ENCODE assay signal across 8 cellular contexts in the genomic region with DNA sequence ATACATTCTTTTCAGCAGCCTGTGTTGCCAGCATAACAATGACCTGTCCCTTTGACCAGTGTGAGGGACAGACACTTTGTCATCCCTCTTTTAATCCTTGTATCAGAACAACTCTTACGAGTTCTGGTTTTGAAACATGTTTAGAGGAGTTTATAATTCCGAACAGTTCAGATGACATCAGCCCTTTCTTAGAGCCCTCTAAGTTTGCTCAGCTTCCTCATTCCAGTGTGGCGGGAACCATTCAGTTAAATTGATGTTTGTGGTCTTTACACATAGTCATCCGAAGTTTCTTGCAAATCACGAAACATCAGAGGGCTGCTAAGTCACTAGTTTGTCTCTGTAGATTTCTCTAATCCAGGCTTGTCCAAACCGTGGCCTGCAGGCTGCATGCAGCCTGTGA.
A peak's percentile ranks its signal among the peaks of the same experiment; 100 is the strongest.
DNase-seq lines count a peak whose midpoint lies in the region; ATAC-seq, FAIRE-seq and TF ChIP-seq lines count a peak whose summit lies in the region.

No MANE protein-coding gene starts in this region.

- H3K4ac ChIP-seq in mesenchymal stem cell (ENCODE audit: low read depth in 1 of 2, low read length in 2 of 2) = no peak overlapping the region

- no peak for FAIRE-seq in GM12878 (lab: Jason Lieb, UNC)
- FAIRE-seq in small intestine (lab: Jason Lieb, UNC) = no peak

- peak overlapping the region in 1 of 2 experiments; percentile 69 for H3K18ac ChIP-seq in mesenchymal stem cell (ENCODE audit: low read depth in 1 of 2, low read length in 2 of 2)

- H3K27me3 ChIP-seq in GM12878 (replicated peaks in 1 of 2; ENCODE audit: control insufficient read depth in 2 of 2, insufficient read depth in 2 of 2, low read length in 1 of 2) = no peaks in the 10 kb centered on the region
- no peaks in the 10 kb centered on the region for H3K27me3 ChIP-seq in mesenchymal stem cell (ENCODE audit: control insufficient read depth in 1 of 2, insufficient read depth in 1 of 2, low read length in 2 of 2)
- no peaks in the 10 kb centered on the region for H3K27me3 ChIP-seq in small intestine (ENCODE audit: control insufficient read depth in 2 of 2, insufficient read depth in 2 of 2, low read length in 2 of 2)

- H3K23ac ChIP-seq in mesenchymal stem cell (ENCODE audit: low read length in 2 of 2) = no peak overlapping the region

- DNase-seq in AG09319 (ENCODE audit: extremely low read depth, low read depth) = peak; percentile 54
- DNase-seq in HS-5 (ENCODE audit: low read depth) = peak; percentile 50
- no peak for DNase-seq in GM12878 (ENCODE audit: low read depth, low spot score)
- DNase-seq in mesenchymal stem cell = peak; percentile 97
- DNase-seq in small intestine = no peak
- no peak for DNase-seq in stimulated activated CD4-positive, alpha-beta T cell treated with anti-CD3 and anti-CD28 coated beads, Interleukin-12 subunit alpha, Interleukin-12 subunit beta, amount 100 ng/mL, for 4 hours

- no peak overlapping the region for H3K27ac ChIP-seq in GM12878 (ENCODE audit: control insufficient read depth, insufficient read depth)
- peak overlapping the region; percentile 74 for H3K27ac ChIP-seq in mesenchymal stem cell (ENCODE audit: low read length, poor library complexity, severe bottlenecking)
- H3K27ac ChIP-seq in small intestine (ENCODE audit: low read depth in 1 of 2, low read length in 1 of 2) = peak overlapping the region in 1 of 2 donors; percentile 60

- peaks cover 2% of the 10 kb centered on the region for H3K79me1 ChIP-seq in mesenchymal stem cell (replicated peaks; ENCODE audit: low read length, poor library complexity, severe bottlenecking)

- no peak overlapping the region for H2BK120ac ChIP-seq in mesenchymal stem cell (ENCODE audit: low read depth, low read length)

- no peak overlapping the region for H2BK5ac ChIP-seq in mesenchymal stem cell (ENCODE audit: low read depth, low read length, poor library complexity, severe bottlenecking)

- TF ChIP-seq CTCF in AG09319 (IDR thresholded peaks at IDR 0.05; ENCODE audit: low read depth, low read length) (no peak), GM12878 (IDR thresholded peaks at IDR 0.05 in 2 of 3, conservative IDR thresholded peaks at IDR 0.05 in 1 of 3; ENCODE audit: control insufficient read depth in 2 of 3, extremely low read depth in 1 of 3, insufficient read depth in 1 of 3, low read depth in 3 of 3, low read length in 3 of 3) (no peak)

- POLR2A ChIA-PET in GM12878 (lab: Charles Lee) = no interaction called here

- TF ChIP-seq POLR2A in GM12878 (IDR thresholded peaks at IDR 0.05; ENCODE audit: low read depth, low read length) = no peak

- CTCF ChIA-PET in GM12878 (lab: Yijun Ruan, JAX) = interaction anchor here (1.3 to 9.5 kb wide), 4 partner anchors 7 to 186 kb away, joined by 3 to 170 read pairs (median 14); no protein-coding TSS in a partner anchor

- H2BK15ac ChIP-seq in mesenchymal stem cell (ENCODE audit: low read depth, poor library complexity, severe bottlenecking) = no peak overlapping the region

- no peak for TF ChIP-seq EP300 in GM12878 (IDR thresholded peaks at IDR 0.05; ENCODE audit: borderline replicate concordance in 1 of 2, control insufficient read depth in 1 of 2, low read depth in 2 of 2, low read length in 2 of 2)

- H3K9ac ChIP-seq in GM12878 (ENCODE audit: control insufficient read depth, insufficient read depth, low read length) (no peak overlapping the region), mesenchymal stem cell (ENCODE audit: low read length) (peak overlapping the region; percentile 88)

- H3K36me3 ChIP-seq in GM12878 (ENCODE audit: control insufficient read depth in 2 of 2, insufficient read depth in 2 of 2, low read length in 1 of 2) (no peaks in the 10 kb centered on the region), mesenchymal stem cell (ENCODE audit: control insufficient read depth in 1 of 2, insufficient read depth in 2 of 2, low read depth in 1 of 2, low read length in 2 of 2) (peaks cover 0 to 7% of the 10 kb centered on the region in 2 experiments), small intestine (ENCODE audit: control insufficient read depth in 2 of 2, insufficient read depth in 2 of 2, low read length in 2 of 2) (no peaks in the 10 kb centered on the region)

- SMC1A ChIA-PET in GM12878 (lab: Charles Lee; ENCODE audit: uncharacterized antibody, unreplicated experiment) = interaction anchor here (1.1 to 1.3 kb wide), 2 partner anchors 152 to 170 kb away, joined by 3 read pairs; no protein-coding TSS in a partner anchor

- no peak overlapping the region for H2AFZ ChIP-seq in GM12878 (ENCODE audit: control insufficient read depth, low read depth, low read length)
- no peak overlapping the region for H2AFZ ChIP-seq in mesenchymal stem cell (ENCODE audit: low read depth, low read length)

- intact Hi-C loops in GM12878 (cut with micrococcal nuclease; ENCODE audit: unreplicated experiment) = loop anchor here (5.0 to 10.0 kb wide), 2 partner anchors 186 to 212 kb away; no protein-coding TSS in a partner anchor

- H3K4me2 ChIP-seq in GM12878 (ENCODE audit: control insufficient read depth, insufficient read depth) (no peak overlapping the region), mesenchymal stem cell (ENCODE audit: low read length, poor library complexity, severe bottlenecking) (no peak overlapping the region)

- no peak overlapping the region for H2AK5ac ChIP-seq in mesenchymal stem cell (ENCODE audit: low read length, severe bottlenecking)

- H3K4me1 ChIP-seq in GM12878 (ENCODE audit: control insufficient read depth, insufficient read depth, low read length) (peaks cover 21% of the 10 kb centered on the region), mesenchymal stem cell (ENCODE audit: control insufficient read depth, insufficient read depth, low read depth, low read length) (peaks cover 13% of the 10 kb centered on the region), small intestine (ENCODE audit: control insufficient read depth in 2 of 2, insufficient read depth in 1 of 2, low read depth in 1 of 2, low read length in 1 of 2) (no peaks in the 10 kb centered on the region)

- no TSS peak for BruUV-seq in GM12878 (replicated peaks; lab: Mats Ljungman, UMichigan)

- H3K4me3 ChIP-seq in GM12878 (no peak overlapping the region), mesenchymal stem cell (ENCODE audit: insufficient read depth in 1 of 2, low read depth in 1 of 2, low read length in 2 of 2) (no peak overlapping the region), small intestine (ENCODE audit: low read depth in 1 of 2, low read length in 2 of 2) (no peak overlapping the region)

- in situ Hi-C loops in GM12878 (cut with MboI) = no loop called here

- ATAC-seq in GM12878 (peak; percentile 54), HG02885 (IDR thresholded peaks at IDR 0.05; ENCODE audit: poor library complexity, unreplicated experiment) (no peak), GM21529 (IDR thresholded peaks at IDR 0.05; ENCODE audit: unreplicated experiment) (no peak)

- no peak overlapping the region for H2BK12ac ChIP-seq in mesenchymal stem cell (ENCODE audit: low read length in 2 of 2)

- TF ChIP-seq RAD21 in GM12878 (IDR thresholded peaks at IDR 0.05; ENCODE audit: insufficient read depth, low read depth, low read length) = no peak

- WGBS in GM12878 (ENCODE audit: insufficient coverage, insufficient replicate concordance, low lambda C conversion rate, missing lambda C conversion rate) = 19% methylated on average over 6 of the region's 6 CpGs
- WGBS in mesenchymal stem cell = 2% methylated on average over 5 of the region's 6 CpGs
- 54 to 79% (median 77%) methylated on average over 6 of the region's 6 CpGs for WGBS in small intestine, 3 donors

- H3K79me2 ChIP-seq in GM12878 (ENCODE audit: control insufficient read depth, insufficient read depth, low read length) = peaks cover 37% of the 10 kb centered on the region

- RAD21 ChIA-PET in GM12878 (lab: Charles Lee; ENCODE audit: unreplicated experiment) = interaction anchor here (0.8 to 2.1 kb wide), 2 partner anchors 18 to 187 kb away, joined by 3 to 5 read pairs; no protein-coding TSS in a partner anchor

- no peak overlapping the region for H3K14ac ChIP-seq in mesenchymal stem cell (ENCODE audit: low read length in 2 of 2)

- no peak overlapping the region for H4K8ac ChIP-seq in mesenchymal stem cell (ENCODE audit: low read length)

- no peak overlapping the region for H4K91ac ChIP-seq in mesenchymal stem cell (ENCODE audit: low read length)

- H3K9me3 ChIP-seq in GM12878 (replicated peaks; ENCODE audit: control insufficient read depth, insufficient read depth, low read length) (no peaks in the 10 kb centered on the region), mesenchymal stem cell (ENCODE audit: control insufficient read depth, low read length) (no peaks in the 10 kb centered on the region), small intestine (ENCODE audit: control insufficient read depth, low read depth) (no peaks in the 10 kb centered on the region)

- H4K20me1 ChIP-seq in GM12878 (ENCODE audit: control insufficient read depth, insufficient read depth) = no peaks in the 10 kb centered on the region

TF ChIP-seq in GM12878, 131 proteins besides CTCF, POLR2A, EP300 and RAD21 (continues in another document):
- TF ChIP-seq, protein P1, sequence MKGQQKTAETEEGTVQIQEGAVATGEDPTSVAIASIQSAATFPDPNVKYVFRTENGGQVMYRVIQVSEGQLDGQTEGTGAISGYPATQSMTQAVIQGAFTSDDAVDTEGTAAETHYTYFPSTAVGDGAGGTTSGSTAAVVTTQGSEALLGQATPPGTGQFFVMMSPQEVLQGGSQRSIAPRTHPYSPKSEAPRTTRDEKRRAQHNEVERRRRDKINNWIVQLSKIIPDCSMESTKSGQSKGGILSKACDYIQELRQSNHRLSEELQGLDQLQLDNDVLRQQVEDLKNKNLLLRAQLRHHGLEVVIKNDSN (IDR thresholded peaks at IDR 0.05; ENCODE audit: borderline replicate concordance, extremely low read length, insufficient read depth, low read depth, low read length) = no peak
- TF ChIP-seq PAX5 (IDR thresholded peaks at IDR 0.05; ENCODE audit: borderline replicate concordance, low read depth, low read length) (no peak), STAT3 (IDR thresholded peaks at IDR 0.05; ENCODE audit: low read depth, low read length) (no peak), NFYA (IDR thresholded peaks at IDR 0.05; ENCODE audit: borderline replicate concordance, low read depth, low read length) (no peak), SREBF1 (IDR thresholded peaks at IDR 0.05; ENCODE audit: low read length) (no peak), WRNIP1 (IDR thresholded peaks at IDR 0.05; ENCODE audit: borderline replicate concordance, low read depth, low read length) (no peak), CREB1 (IDR thresholded peaks at IDR 0.05; ENCODE audit: low read depth) (no peak)

Comparison
In these comparisons a context has a peak if more than half of its experiments do, and no peak if none do; other contexts are left out.
1. DNase-seq: peak in AG09319 (single experiment), HS-5 (single experiment) and mesenchymal stem cell (single experiment); none in GM12878 (single experiment), small intestine (single experiment) and stimulated activated CD4-positive, alpha-beta T cell treated with anti-CD3 and anti-CD28 coated beads, Interleukin-12 subunit alpha, Interleukin-12 subunit beta, amount 100 ng/mL, for 4 hours (single experiment).